Comparison of ENCODE assay signal across 8 cellular contexts in genomic region chr4:184534511-184535391, GRCh38.
DNase-seq lines count a peak whose midpoint lies in the region; TF ChIP-seq lines count a peak whose summit lies in the region.

No MANE protein-coding gene starts in this region.

- H2BK5ac ChIP-seq in mesendoderm (ENCODE audit: low read length) = no peak overlapping the region

- H3K79me2 ChIP-seq in mesendoderm (ENCODE audit: control insufficient read depth, insufficient read depth, low read length) = no peaks in the 10 kb centered on the region

- H2AK5ac ChIP-seq in mesendoderm (ENCODE audit: low read length) = no peak overlapping the region

- no peak overlapping the region for H3K23ac ChIP-seq in mesendoderm (ENCODE audit: low read length)

- no peak overlapping the region for H3K56ac ChIP-seq in mesendoderm (ENCODE audit: low read length)

- H3K79me1 ChIP-seq in mesendoderm (ENCODE audit: low read length) = no peaks in the 10 kb centered on the region

- H4K8ac ChIP-seq in mesendoderm (ENCODE audit: low read depth, low read length) = no peak overlapping the region

- H3K4me3 ChIP-seq in mesendoderm (ENCODE audit: low read length) = no peak overlapping the region

- H3K4me1 ChIP-seq in mesendoderm (ENCODE audit: control insufficient read depth, low read depth, low read length) = no peaks in the 10 kb centered on the region

- H3K18ac ChIP-seq in mesendoderm (ENCODE audit: low read length) = no peak overlapping the region

- no CpG with 5 or more reads among the region's 5 CpGs for WGBS in mesendoderm (ENCODE audit: extremely low coverage, insufficient coverage, low lambda C conversion rate)

- TF ChIP-seq CTCF in GM20000 (IDR thresholded peaks at IDR 0.05; ENCODE audit: extremely low read depth, missing control alignments) = no peak

- H3K4ac ChIP-seq in mesendoderm (ENCODE audit: low read depth, low read length) = no peak overlapping the region

- H3K27ac ChIP-seq in mesendoderm (ENCODE audit: low read depth, low read length) = no peak overlapping the region

- H3K27me3 ChIP-seq in mesendoderm (ENCODE audit: insufficient read depth, low read length, poor library complexity) = peaks cover 1% of the 10 kb centered on the region

- no peak overlapping the region for H3K9ac ChIP-seq in mesendoderm (ENCODE audit: low read length)

- DNase-seq in COLO829 (ENCODE audit: low spot score) (peak; percentile 70), GM20000 (ENCODE audit: low spot score) (peak; percentile 60), HS-5 (ENCODE audit: low read depth) (peak; percentile 20), amniotic epithelial cell (ENCODE audit: low read depth) (peak; percentile 94), mesendoderm (peak; percentile 45), occipital lobe (lab: John Stamatoyannopoulos, UW) (no peak), NCI-H146 treated with DMSO at 0.1 percent for 48 hours (lab: John Stamatoyannopoulos, UW; ENCODE audit: unreplicated experiment) (no peak), NCI-H2227 treated with DMSO at 0.1 percent for 48 hours (lab: John Stamatoyannopoulos, UW) (no peak)

- H3K4me2 ChIP-seq in mesendoderm (ENCODE audit: low read length) = no peak overlapping the region

- H2BK15ac ChIP-seq in mesendoderm (replicated peaks; ENCODE audit: low read depth) = peak overlapping the region; percentile 19

- H2BK120ac ChIP-seq in mesendoderm (ENCODE audit: low read depth, low read length) = no peak overlapping the region

- H4K5ac ChIP-seq in mesendoderm (ENCODE audit: low read length) = no peak overlapping the region

- H3K36me3 ChIP-seq in mesendoderm (ENCODE audit: control insufficient read depth, insufficient read depth, low read length) = no peaks in the 10 kb centered on the region

Comparison
In these comparisons a context has a peak if more than half of its experiments do, and no peak if none do; other contexts are left out.
1. DNase-seq: peak in COLO829 (single experiment), GM20000 (single experiment), HS-5 (single experiment), amniotic epithelial cell (single experiment) and mesendoderm (single experiment); none in occipital lobe (single experiment), NCI-H146 treated with DMSO at 0.1 percent for 48 hours (single experiment) and NCI-H2227 treated with DMSO at 0.1 percent for 48 hours (single experiment).